In the genomic region with DNA sequence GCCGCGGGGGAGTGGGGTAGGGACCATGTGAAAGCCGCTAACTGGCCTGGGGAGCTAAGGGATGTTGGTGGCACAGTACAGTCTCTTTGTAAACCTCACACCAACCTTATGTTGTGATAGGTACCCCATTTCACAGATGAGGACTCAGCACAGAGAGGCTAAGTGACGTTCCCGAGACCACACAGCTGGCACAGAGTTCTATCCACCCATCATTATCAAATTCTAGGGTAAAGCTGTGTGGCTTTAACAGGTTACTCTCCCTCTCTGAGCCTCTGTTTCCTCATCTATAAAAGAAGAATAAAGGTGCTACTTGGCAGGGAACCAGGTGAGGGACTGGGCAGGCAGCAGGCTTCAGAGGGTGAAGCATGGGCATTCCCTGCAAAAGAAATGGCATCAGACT, we compare ENCODE assay signal across 15 cellular contexts. TPM values are rescaled to one million over a fixed set of nuclear protein-coding genes. Genes with fewer than 3 reads are reported as not detected.
DNase-seq lines count a peak whose midpoint lies in the region; FAIRE-seq and TF ChIP-seq lines count a peak whose summit lies in the region.
"Had no signal": no experiment of that assay in that cellular context is flagged by ENCODE, and none has a peak within 500 bp of the region (broad histone marks: within the 10 kb centered on the region; RNA-seq: fewer than 3 reads in every experiment).

No MANE protein-coding gene starts in this region.

- DNase-seq in activated CD4-positive, alpha-beta T cell treated with anti-CD3 and anti-CD28 coated beads, Interleukin-2, amount 10 ng/mL, durations not matched to agents 7 days and 5 days = no peak
- DNase-seq in activated CD4-positive, alpha-beta T cell treated with anti-CD3 and anti-CD28 coated beads for 1 hour = no peak
- DNase-seq in bronchial epithelial cell (ENCODE audit: low read depth) = no peak
- DNase-seq in neural progenitor cell (ENCODE audit: low spot score) = no peak
- no peak for DNase-seq in GDM1 (lab: John Stamatoyannopoulos, UW)
- no peak for DNase-seq in NCI-H146 (lab: John Stamatoyannopoulos, UW)
- DNase-seq in NCI-H748 (lab: John Stamatoyannopoulos, UW; ENCODE audit: unreplicated experiment) = no peak
- DNase-seq: adrenal gland, GF-D8, NCI-H2171 treated with DMSO at 0.1 percent for 48 hours, T-helper 9 cell had no signal

- peak overlapping the region; percentile 58 for H3K27ac Mint-ChIP-seq in activated CD4-positive, alpha-beta T cell treated with anti-CD3 and anti-CD28 coated beads, Interleukin-2, amount 10 ng/mL, durations not matched to agents 7 days and 5 days
- H3K27ac Mint-ChIP-seq in IgD-negative memory B cell = peak overlapping the region in 1 of 3 donors; percentile 18
- H3K27ac Mint-ChIP-seq in neural progenitor cell = peak overlapping the region; percentile 72

- TF ChIP-seq CTCF in bronchial epithelial cell (IDR thresholded peaks at IDR 0.05; ENCODE audit: insufficient read depth, low read length, severe bottlenecking) (no peak), neural progenitor cell (IDR thresholded peaks at IDR 0.05) (no peak)

- no peak overlapping the region for H3K27ac ChIP-seq in neural progenitor cell
- H3K27ac ChIP-seq: adrenal gland, coronary artery, prostate gland had no signal

- H3K27me3 ChIP-seq in bronchial epithelial cell (ENCODE audit: control insufficient read depth, insufficient read depth, low read length) = peaks cover 6% of the 10 kb centered on the region
- peaks cover 25% of the 10 kb centered on the region for H3K27me3 ChIP-seq in neural progenitor cell
- H3K27me3 ChIP-seq: adrenal gland had no signal

- H3K9ac ChIP-seq in neural progenitor cell = no peak overlapping the region

- FAIRE-seq in bronchial epithelial cell (lab: Jason Lieb, UNC) = peak; percentile 50
- FAIRE-seq: A549 had no signal

- no peaks in the 10 kb centered on the region for H3K36me3 ChIP-seq in bronchial epithelial cell (ENCODE audit: control insufficient read depth, insufficient read depth, low read length)
- H3K36me3 ChIP-seq in neural progenitor cell = no peaks in the 10 kb centered on the region
- H3K36me3 ChIP-seq: adrenal gland, prostate gland had no signal

- H3K36me3 Mint-ChIP-seq in activated CD4-positive, alpha-beta T cell treated with anti-CD3 and anti-CD28 coated beads, Interleukin-2, amount 10 ng/mL, durations not matched to agents 7 days and 5 days (ENCODE audit: low read depth) = no peaks in the 10 kb centered on the region
- no peaks in the 10 kb centered on the region for H3K36me3 Mint-ChIP-seq in IgD-negative memory B cell
- H3K36me3 Mint-ChIP-seq in neural progenitor cell = no peaks in the 10 kb centered on the region

- H4K20me1 ChIP-seq in neural progenitor cell (ENCODE audit: low read depth) = no peaks in the 10 kb centered on the region

- no peaks in the 10 kb centered on the region for H3K9me3 ChIP-seq in neural progenitor cell (ENCODE audit: low read depth)
- H3K9me3 ChIP-seq: A549, adrenal gland, prostate gland had no signal

- H3K4me3 Mint-ChIP-seq in activated CD4-positive, alpha-beta T cell treated with anti-CD3 and anti-CD28 coated beads, Interleukin-2, amount 10 ng/mL, durations not matched to agents 7 days and 5 days = peak overlapping the region; percentile 81
- H3K4me3 Mint-ChIP-seq in IgD-negative memory B cell = peak overlapping the region; percentile 74 to 86 (median 79)
- peak overlapping the region; percentile 94 for H3K4me3 Mint-ChIP-seq in neural progenitor cell

- CTCF ChIA-PET in activated CD4-positive, alpha-beta T cell treated with anti-CD3 and anti-CD28 coated beads, Interleukin-2, amount 10 ng/mL, durations not matched to agents 7 days and 5 days (lab: Charles Lee) = no interaction called here

- H3K27me3 Mint-ChIP-seq in activated CD4-positive, alpha-beta T cell treated with anti-CD3 and anti-CD28 coated beads, Interleukin-2, amount 10 ng/mL, durations not matched to agents 7 days and 5 days = peaks cover 2% of the 10 kb centered on the region
- peaks cover 4% of the 10 kb centered on the region for H3K27me3 Mint-ChIP-seq in IgD-negative memory B cell
- peaks cover 25% of the 10 kb centered on the region for H3K27me3 Mint-ChIP-seq in neural progenitor cell (ENCODE audit: insufficient read depth, low read depth)

- H3K4me1 Mint-ChIP-seq in activated CD4-positive, alpha-beta T cell treated with anti-CD3 and anti-CD28 coated beads, Interleukin-2, amount 10 ng/mL, durations not matched to agents 7 days and 5 days = peaks cover 50% of the 10 kb centered on the region
- H3K4me1 Mint-ChIP-seq in IgD-negative memory B cell = peaks cover 19 to 34% (median 29%) of the 10 kb centered on the region in 3 donors
- peaks cover 49% of the 10 kb centered on the region for H3K4me1 Mint-ChIP-seq in neural progenitor cell

- peaks cover 15% of the 10 kb centered on the region for H3K4me1 ChIP-seq in neural progenitor cell

- peaks cover 4% of the 10 kb centered on the region for H3F3A ChIP-seq in neural progenitor cell (ENCODE audit: low read depth)

- H3K4me3 ChIP-seq in bronchial epithelial cell (ENCODE audit: low read depth, low read length) (no peak overlapping the region), neural progenitor cell (no peak overlapping the region)

- POLR2A ChIA-PET in activated CD4-positive, alpha-beta T cell treated with anti-CD3 and anti-CD28 coated beads, Interleukin-2, amount 10 ng/mL, durations not matched to agents 7 days and 5 days (lab: Charles Lee) = no interaction called here

- H3K9me3 Mint-ChIP-seq in activated CD4-positive, alpha-beta T cell treated with anti-CD3 and anti-CD28 coated beads, Interleukin-2, amount 10 ng/mL, durations not matched to agents 7 days and 5 days = no peaks in the 10 kb centered on the region
- H3K9me3 Mint-ChIP-seq in IgD-negative memory B cell (no peaks in the 10 kb centered on the region), neural progenitor cell (no peaks in the 10 kb centered on the region)

- H2AFZ ChIP-seq in neural progenitor cell (replicated peaks) = no peak overlapping the region

- H3K79me2 ChIP-seq in neural progenitor cell (ENCODE audit: low read depth) = peaks cover 23% of the 10 kb centered on the region

- H3K4me2 ChIP-seq in neural progenitor cell = no peak overlapping the region

RNA-seq across cellular contexts. Expression of gene GDPD5, which starts 1.4 kb away (rescaled TPM):
- 10 to 100 TPM; 55.8 to 62.3 TPM for total RNA-seq in activated CD4-positive, alpha-beta T cell treated with anti-CD3 and anti-CD28 coated beads, Interleukin-2, amount 10 ng/mL, durations not matched to agents 7 days and 5 days
- 27.8 TPM for polyA plus RNA-seq in IgD-negative memory B cell
- total RNA-seq in bronchial epithelial cell = 0.13 and 2.1 TPM in 2 replicates
- 11.3 and 32.7 TPM in 2 replicates for total RNA-seq in neural progenitor cell (ENCODE audit: low replicate concordance)

RNA-seq across cellular contexts. Expression of gene SERPINH1, which starts 34.9 kb away (rescaled TPM):
- 10 to 100 TPM; 11.3 to 11.9 TPM for total RNA-seq in activated CD4-positive, alpha-beta T cell treated with anti-CD3 and anti-CD28 coated beads, Interleukin-2, amount 10 ng/mL, durations not matched to agents 7 days and 5 days
- polyA plus RNA-seq in IgD-negative memory B cell = 1.8 TPM
- total RNA-seq in bronchial epithelial cell = 80.8 and 86.9 TPM in 2 replicates
- total RNA-seq in neural progenitor cell (ENCODE audit: low replicate concordance) = 219 and 589 TPM in 2 replicates
